In genomic region chr17:57665128-57665527, GRCh38 we compare ENCODE assay signal across 12 cellular contexts.
A peak's percentile ranks its signal among the peaks of the same experiment; 100 is the strongest.
DNase-seq lines count a peak whose midpoint lies in the region; ATAC-seq and TF ChIP-seq lines count a peak whose summit lies in the region.
"Had no signal": no experiment of that assay in that cellular context is flagged by ENCODE, and none has a peak within 500 bp of the region (broad histone marks: within the 10 kb centered on the region; RNA-seq: fewer than 3 reads in every experiment).

No MANE protein-coding gene starts in this region.

- H3K4me3 Mint-ChIP-seq in central memory CD8-positive, alpha-beta T cell = no peak overlapping the region

- no peaks in the 10 kb centered on the region for H3K27me3 ChIP-seq in ovary
- no peaks in the 10 kb centered on the region for H3K27me3 ChIP-seq in psoas muscle (ENCODE audit: insufficient read depth in 3 of 3, low read length in 2 of 3)
- H3K27me3 ChIP-seq: upper lobe of left lung had no signal

- no peak for ATAC-seq in central memory CD8-positive, alpha-beta T cell (replicated peaks; ENCODE audit: extremely low read depth, poor library complexity, severe bottlenecking)
- ATAC-seq in psoas muscle = no peak
- no peak for ATAC-seq in HG02763 (IDR thresholded peaks at IDR 0.05; ENCODE audit: unreplicated experiment)

- peaks cover 23% of the 10 kb centered on the region for H3K4me1 Mint-ChIP-seq in central memory CD8-positive, alpha-beta T cell

- H3K9me3 ChIP-seq in ovary = no peaks in the 10 kb centered on the region
- no peaks in the 10 kb centered on the region for H3K9me3 ChIP-seq in psoas muscle
- H3K9me3 ChIP-seq: upper lobe of left lung had no signal

- DNase-seq in COR-L47 (lab: John Stamatoyannopoulos, UW) (peak; percentile 85), NCI-H146 (lab: John Stamatoyannopoulos, UW) (peak; percentile 66), ovary (peak in 3 of 5 donors; percentile 28 to 32 (median 30)), psoas muscle (no peak), Kasumi-1 (lab: John Stamatoyannopoulos, UW) (no peak), NCI-H1930 (lab: John Stamatoyannopoulos, UW) (no peak)
- DNase-seq in central memory CD8-positive, alpha-beta T cell (ENCODE audit: low spot score in 2 of 2) = no peak
- DNase-seq: activated CD4-positive, alpha-beta T cell treated with anti-CD3 and anti-CD28 coated beads, Interleukin-2, amount 50 U/mL, for 1 hour; H7; NCI-H1694; upper lobe of left lung had no signal

- TF ChIP-seq CTCF in ovary (IDR thresholded peaks at IDR 0.05) (no peak), psoas muscle (IDR thresholded peaks at IDR 0.05) (no peak)

- H3K4me1 ChIP-seq in ovary (ENCODE audit: insufficient read depth) (peaks cover 21% of the 10 kb centered on the region), psoas muscle (peaks cover 26% of the 10 kb centered on the region)

- H3K27ac ChIP-seq in ovary (peak overlapping the region; percentile 32 to 61), psoas muscle (no peak overlapping the region)
- H3K27ac ChIP-seq: upper lobe of left lung had no signal

- H3K27ac Mint-ChIP-seq in central memory CD8-positive, alpha-beta T cell (ENCODE audit: low read depth) = peak overlapping the region; percentile 80

- no peaks in the 10 kb centered on the region for H3K9me3 Mint-ChIP-seq in central memory CD8-positive, alpha-beta T cell

- TF ChIP-seq POLR2A in ovary (IDR thresholded peaks at IDR 0.05) = no peak

- no peak for TF ChIP-seq EP300 in ovary (IDR thresholded peaks at IDR 0.05)

- intact Hi-C loops in ovary (cut with DNase I) (no loop called here), psoas muscle (cut with DNase I) (no loop called here)

- H3K4me3 ChIP-seq in ovary = no peak overlapping the region
- H3K4me3 ChIP-seq in psoas muscle = no peak overlapping the region
- H3K4me3 ChIP-seq: upper lobe of left lung had no signal

- 28 to 49% (median 28%) methylated on average over 5 of the region's 5 CpGs for WGBS in ovary, 3 donors
- 63 to 75% (median 72%) methylated on average over 5 of the region's 5 CpGs for WGBS in psoas muscle, 3 donors

- H3K27me3 Mint-ChIP-seq in central memory CD8-positive, alpha-beta T cell = no peaks in the 10 kb centered on the region

- peaks cover 4% of the 10 kb centered on the region for H3K36me3 Mint-ChIP-seq in central memory CD8-positive, alpha-beta T cell (ENCODE audit: insufficient read depth)

- H3K36me3 ChIP-seq in ovary (no peaks in the 10 kb centered on the region), psoas muscle (ENCODE audit: insufficient read depth in 1 of 2, low read depth in 1 of 2) (no peaks in the 10 kb centered on the region)
- H3K36me3 ChIP-seq: upper lobe of left lung had no signal

Comparison
In these comparisons a context has a peak if more than half of its experiments do, and no peak if none do; other contexts are left out.
1. DNase-seq: peak in COR-L47 (single experiment), NCI-H146 (single experiment) and ovary (3 of 5); none in central memory CD8-positive, alpha-beta T cell (0 of 2), psoas muscle (0 of 2), Kasumi-1 (0 of 2) and NCI-H1930 (0 of 2).